In the genomic region with DNA sequence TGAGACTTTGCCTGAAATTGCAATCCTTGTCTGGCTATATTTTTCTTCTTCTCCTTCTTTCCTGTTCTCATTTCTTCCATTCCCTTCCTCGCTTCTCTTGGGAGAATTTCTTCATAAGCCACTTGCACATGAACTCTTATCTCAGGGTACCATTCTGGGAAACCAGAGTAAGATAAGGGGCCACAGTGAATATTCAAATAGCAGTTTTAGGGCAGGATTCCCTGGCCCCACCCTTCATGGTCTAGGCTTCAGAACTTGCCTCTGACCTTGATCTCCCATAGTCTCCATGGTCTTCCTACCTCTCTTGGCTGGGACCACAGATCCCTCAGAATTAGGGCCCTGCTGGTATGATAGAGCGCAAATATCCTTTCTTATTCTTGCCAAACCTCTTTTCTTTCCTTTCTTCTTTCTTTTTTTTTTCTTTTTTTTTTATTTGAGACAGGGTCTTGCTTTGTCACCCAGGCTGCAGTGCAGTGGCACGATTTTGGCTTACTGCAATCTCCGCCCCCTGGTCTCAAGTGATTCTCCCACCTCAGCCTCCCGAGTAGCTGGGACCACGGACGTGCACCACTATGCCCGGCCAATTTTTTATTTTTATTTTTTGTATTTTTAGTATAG, we compare ENCODE assay signal across 28 cellular contexts.
"Had no signal": no experiment of that assay in that cellular context is flagged by ENCODE, and none has a peak within 500 bp of the region (broad histone marks: within the 10 kb centered on the region; RNA-seq: fewer than 3 reads in every experiment).

No MANE protein-coding gene starts in this region.

- FAIRE-seq: endothelial cell of umbilical vein, islet of Langerhans had no signal

- H3K36me3 ChIP-seq: esophagus squamous epithelium, heart right ventricle, left lung, neural progenitor cell, sigmoid colon, stomach, thyroid gland, vagina had no signal

- H3K27me3 Mint-ChIP-seq: dendritic cell treated with granulocyte-macrophage colony-stimulating factor and Interleukin-4, amounts not matched to agents 40 ng/mL and 50 ng/mL, for 4 days; naive thymus-derived CD4-positive, alpha-beta T cell had no signal

- DNase-seq: effector memory CD4-positive, alpha-beta T cell; esophagus squamous epithelium; foreskin melanocyte; glutamatergic neuron; heart right ventricle; hippocampal formation; left cardiac atrium; left lung; mesenchymal stem cell; midbrain; naive thymus-derived CD4-positive, alpha-beta T cell; posterior cingulate gyrus; psoas muscle; right cardiac atrium; sigmoid colon; stimulated activated CD4-positive, alpha-beta T cell treated with anti-CD3 and anti-CD28 coated beads, Interleukin-2, amount 100 ng/mL, for 24 hours; stimulated activated CD4-positive, alpha-beta T cell treated with anti-CD3 and anti-CD28 coated beads, Interleukin-4, amount 100 ng/mL, for 24 hours; stimulated activated naive CD4-positive, alpha-beta T cell treated with Interleukin-2 at 50 U/mL for 16 hours; stomach; thyroid gland; trophoblast cell had no signal

- H3K4me1 ChIP-seq: esophagus squamous epithelium, heart right ventricle, left lung, psoas muscle, sigmoid colon, stomach, thyroid gland, vagina had no signal

- H3K4me3 ChIP-seq: esophagus squamous epithelium, heart right ventricle, left lung, neural progenitor cell, psoas muscle, sigmoid colon, stomach, thyroid gland, vagina had no signal

- H3K4me1 Mint-ChIP-seq: naive thymus-derived CD4-positive, alpha-beta T cell; nephron; stimulated activated effector memory CD8-positive, alpha-beta T cell treated with anti-CD3 and anti-CD28 coated beads, Interleukin-12 subunit alpha, Interleukin-12 subunit beta, amount 100 ng/mL, for 72 hours had no signal

- H3K9me3 ChIP-seq: esophagus squamous epithelium, left lung, psoas muscle, sigmoid colon, stomach, thyroid gland, vagina had no signal

- H3K27me3 ChIP-seq: esophagus squamous epithelium, heart right ventricle, left lung, neural progenitor cell, sigmoid colon, stomach, thyroid gland, vagina had no signal

- H3K4me3 Mint-ChIP-seq: dendritic cell treated with granulocyte-macrophage colony-stimulating factor and Interleukin-4, amounts not matched to agents 40 ng/mL and 50 ng/mL, for 4 days; naive thymus-derived CD4-positive, alpha-beta T cell; nephron; neural progenitor cell; stimulated activated effector memory CD8-positive, alpha-beta T cell treated with anti-CD3 and anti-CD28 coated beads, Interleukin-12 subunit alpha, Interleukin-12 subunit beta, amount 100 ng/mL, for 72 hours had no signal

- H3K36me3 Mint-ChIP-seq: naive thymus-derived CD4-positive, alpha-beta T cell; stimulated activated effector memory CD8-positive, alpha-beta T cell treated with anti-CD3 and anti-CD28 coated beads, Interleukin-12 subunit alpha, Interleukin-12 subunit beta, amount 100 ng/mL, for 72 hours had no signal

- H3K4me2 ChIP-seq: neural progenitor cell had no signal

- H2AFZ ChIP-seq: neural progenitor cell had no signal

- H3K27ac Mint-ChIP-seq: dendritic cell treated with granulocyte-macrophage colony-stimulating factor and Interleukin-4, amounts not matched to agents 40 ng/mL and 50 ng/mL, for 4 days; naive thymus-derived CD4-positive, alpha-beta T cell; nephron; stimulated activated effector memory CD8-positive, alpha-beta T cell treated with anti-CD3 and anti-CD28 coated beads, Interleukin-12 subunit alpha, Interleukin-12 subunit beta, amount 100 ng/mL, for 72 hours had no signal

- H3K27ac ChIP-seq: esophagus squamous epithelium, heart right ventricle, left lung, neural progenitor cell, psoas muscle, sigmoid colon, stomach, thyroid gland, vagina had no signal

- ATAC-seq: heart right ventricle; left lung; naive thymus-derived CD4-positive, alpha-beta T cell; psoas muscle; right cardiac atrium; stimulated activated effector memory CD8-positive, alpha-beta T cell treated with anti-CD3 and anti-CD28 coated beads, Interleukin-12 subunit alpha, Interleukin-12 subunit beta, amount 100 ng/mL, for 72 hours had no signal

- H3K9ac ChIP-seq: neural progenitor cell had no signal

- H3K9me3 Mint-ChIP-seq: stimulated activated effector memory CD8-positive, alpha-beta T cell treated with anti-CD3 and anti-CD28 coated beads, Interleukin-12 subunit alpha, Interleukin-12 subunit beta, amount 100 ng/mL, for 72 hours had no signal
